In the genomic region with DNA sequence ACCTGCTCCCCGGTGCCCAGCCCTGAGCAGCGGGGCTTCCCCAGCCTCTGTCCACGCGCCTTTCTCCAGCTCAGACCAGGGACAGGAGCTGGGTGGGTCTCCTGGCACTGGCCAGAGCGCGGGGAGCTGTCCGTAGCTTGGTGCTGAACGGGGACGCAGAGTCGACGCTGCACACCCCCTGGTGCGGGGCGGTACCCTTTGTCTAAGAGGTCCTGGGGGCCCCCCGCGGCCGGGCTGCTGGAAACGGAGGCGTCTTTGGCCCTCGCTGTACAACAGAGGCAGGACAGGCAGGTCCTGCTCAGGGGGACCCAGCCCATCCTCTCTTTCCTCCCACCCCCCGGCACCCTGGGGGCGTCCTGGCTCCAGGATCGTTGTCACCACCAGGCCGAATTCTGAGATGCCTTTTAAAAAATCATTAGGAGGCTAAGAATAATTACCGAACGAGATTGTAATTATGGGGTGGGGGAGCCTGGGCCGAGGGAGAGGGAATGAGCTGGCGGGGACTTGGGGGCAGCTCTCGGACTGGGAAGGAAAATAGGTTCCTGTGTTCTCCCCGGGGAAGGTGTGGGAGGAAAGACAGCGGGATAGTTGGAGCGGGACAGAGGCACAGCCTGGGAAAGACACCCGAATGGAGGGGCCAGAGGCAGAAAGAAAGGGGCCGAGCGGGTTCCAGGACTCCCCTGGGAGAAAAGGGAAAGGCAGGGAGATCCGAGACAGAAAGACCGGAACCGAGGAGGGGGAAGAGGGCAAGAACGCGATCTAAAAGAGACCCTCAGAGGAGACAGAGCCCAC, we compare ENCODE assay signal across 9 cellular contexts. TPM values are rescaled to one million over a fixed set of nuclear protein-coding genes. Genes with fewer than 3 reads are reported as not detected.
DNase-seq lines count a peak whose midpoint lies in the region; ATAC-seq and TF ChIP-seq lines count a peak whose summit lies in the region.
"Had no signal": no experiment of that assay in that cellular context is flagged by ENCODE, and none has a peak within 500 bp of the region (broad histone marks: within the 10 kb centered on the region; RNA-seq: fewer than 3 reads in every experiment).

No MANE protein-coding gene starts in this region.

- H3K27ac ChIP-seq in RWPE2 (ENCODE audit: poor library complexity, severe bottlenecking) (no peak overlapping the region), neural cell (ENCODE audit: low read length) (no peak overlapping the region), WERI-Rb-1 (no peak overlapping the region)

- no peak overlapping the region for H2AFZ ChIP-seq in neural cell (ENCODE audit: low read depth, low read length)

- no peak for TF ChIP-seq POLR2A in erythroblast (IDR thresholded peaks at IDR 0.05; ENCODE audit: low read length)

- TF ChIP-seq CTCF in RWPE2 (IDR thresholded peaks at IDR 0.05; ENCODE audit: poor library complexity, severe bottlenecking) (no peak), neural cell (IDR thresholded peaks at IDR 0.05; ENCODE audit: poor library complexity, severe bottlenecking) (no peak), WERI-Rb-1 (IDR thresholded peaks at IDR 0.05; ENCODE audit: low read depth, low read length) (no peak)

- peaks cover 4% of the 10 kb centered on the region for H4K20me1 ChIP-seq in neural cell (ENCODE audit: insufficient read depth)

- DNase-seq in ELR (ENCODE audit: low read depth) (peak; percentile 54), RWPE2 (ENCODE audit: low spot score) (no peak), erythroblast (lab: John Stamatoyannopoulos, UW) (peak; percentile 50 to 59), WERI-Rb-1 (no peak)

- H3K9me3 ChIP-seq in RWPE2 (ENCODE audit: severe bottlenecking) (no peaks in the 10 kb centered on the region), neural cell (ENCODE audit: low read length) (peaks cover 10% of the 10 kb centered on the region), WERI-Rb-1 (ENCODE audit: severe bottlenecking) (peaks cover under 1% of the 10 kb centered on the region)

- H3K27me3 ChIP-seq in RWPE2 (ENCODE audit: insufficient read depth, poor library complexity, severe bottlenecking), result peaks cover 94% of the 10 kb centered on the region
- peaks cover 79% of the 10 kb centered on the region for H3K27me3 ChIP-seq in neural cell (ENCODE audit: insufficient read depth, low read depth, low read length)
- H3K27me3 ChIP-seq in WERI-Rb-1 (ENCODE audit: insufficient read depth, low read depth, severe bottlenecking), result peaks cover 52% of the 10 kb centered on the region

- H3K4me3 ChIP-seq in RWPE2 (ENCODE audit: severe bottlenecking), result no peak overlapping the region
- no peak overlapping the region for H3K4me3 ChIP-seq in neural cell (ENCODE audit: low read length)
- H3K4me3 ChIP-seq in WERI-Rb-1 (ENCODE audit: low read depth, low read length), result no peak overlapping the region

- H3F3A ChIP-seq in neural cell (ENCODE audit: insufficient read depth, low read length, poor library complexity, severe bottlenecking), result no peaks in the 10 kb centered on the region

- no peaks in the 10 kb centered on the region for H3K79me2 ChIP-seq in neural cell (replicated peaks; ENCODE audit: insufficient read depth, low read length)

- H3K4me1 ChIP-seq in RWPE2 (ENCODE audit: insufficient read depth, poor library complexity, severe bottlenecking), result no peaks in the 10 kb centered on the region

- no peak overlapping the region for H3K4me2 ChIP-seq in neural cell (ENCODE audit: low read length)

- H3K9me2 ChIP-seq in neural cell (ENCODE audit: insufficient read depth, low read length), result no peaks in the 10 kb centered on the region

- H3K9ac ChIP-seq in neural cell (ENCODE audit: low read length), result no peak overlapping the region

- TF ChIP-seq EP300 in neural cell (conservative IDR thresholded peaks at IDR 0.05; ENCODE audit: poor library complexity, severe bottlenecking), result no peak

- ATAC-seq in RWPE2 (ENCODE audit: low read depth) (peak; percentile 72), GM19395 (IDR thresholded peaks at IDR 0.05; ENCODE audit: unreplicated experiment) (no peak), GM19351 (IDR thresholded peaks at IDR 0.05; ENCODE audit: unreplicated experiment) (no peak), GM18909 (IDR thresholded peaks at IDR 0.05; ENCODE audit: poor library complexity, unreplicated experiment) (no peak)
- ATAC-seq: Panc1 had no signal

- H3K36me3 ChIP-seq in RWPE2 (ENCODE audit: low read depth) (no peaks in the 10 kb centered on the region), neural cell (ENCODE audit: insufficient read depth, low read length) (no peaks in the 10 kb centered on the region), WERI-Rb-1 (no peaks in the 10 kb centered on the region)

- no peak for TF ChIP-seq RAD21 in neural cell (conservative IDR thresholded peaks at IDR 0.05)

TF ChIP-seq in neural cell, 6 proteins besides CTCF, POLR2A, EP300 and RAD21:
- TF ChIP-seq MXI1 (conservative IDR thresholded peaks at IDR 0.05; ENCODE audit: poor library complexity, severe bottlenecking) (no peak), POLR2AphosphoS5 (IDR thresholded peaks at IDR 0.05) (peak; percentile 1)
- TF ChIP-seq, protein P1, sequence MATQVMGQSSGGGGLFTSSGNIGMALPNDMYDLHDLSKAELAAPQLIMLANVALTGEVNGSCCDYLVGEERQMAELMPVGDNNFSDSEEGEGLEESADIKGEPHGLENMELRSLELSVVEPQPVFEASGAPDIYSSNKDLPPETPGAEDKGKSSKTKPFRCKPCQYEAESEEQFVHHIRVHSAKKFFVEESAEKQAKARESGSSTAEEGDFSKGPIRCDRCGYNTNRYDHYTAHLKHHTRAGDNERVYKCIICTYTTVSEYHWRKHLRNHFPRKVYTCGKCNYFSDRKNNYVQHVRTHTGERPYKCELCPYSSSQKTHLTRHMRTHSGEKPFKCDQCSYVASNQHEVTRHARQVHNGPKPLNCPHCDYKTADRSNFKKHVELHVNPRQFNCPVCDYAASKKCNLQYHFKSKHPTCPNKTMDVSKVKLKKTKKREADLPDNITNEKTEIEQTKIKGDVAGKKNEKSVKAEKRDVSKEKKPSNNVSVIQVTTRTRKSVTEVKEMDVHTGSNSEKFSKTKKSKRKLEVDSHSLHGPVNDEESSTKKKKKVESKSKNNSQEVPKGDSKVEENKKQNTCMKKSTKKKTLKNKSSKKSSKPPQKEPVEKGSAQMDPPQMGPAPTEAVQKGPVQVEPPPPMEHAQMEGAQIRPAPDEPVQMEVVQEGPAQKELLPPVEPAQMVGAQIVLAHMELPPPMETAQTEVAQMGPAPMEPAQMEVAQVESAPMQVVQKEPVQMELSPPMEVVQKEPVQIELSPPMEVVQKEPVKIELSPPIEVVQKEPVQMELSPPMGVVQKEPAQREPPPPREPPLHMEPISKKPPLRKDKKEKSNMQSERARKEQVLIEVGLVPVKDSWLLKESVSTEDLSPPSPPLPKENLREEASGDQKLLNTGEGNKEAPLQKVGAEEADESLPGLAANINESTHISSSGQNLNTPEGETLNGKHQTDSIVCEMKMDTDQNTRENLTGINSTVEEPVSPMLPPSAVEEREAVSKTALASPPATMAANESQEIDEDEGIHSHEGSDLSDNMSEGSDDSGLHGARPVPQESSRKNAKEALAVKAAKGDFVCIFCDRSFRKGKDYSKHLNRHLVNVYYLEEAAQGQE (IDR thresholded peaks at IDR 0.05; ENCODE audit: borderline replicate concordance), result peak; percentile 59

RNA-seq across cellular contexts. Expression of a gene that starts 4.1 kb away (rescaled TPM):
- 0.81 and 0.94 TPM in 2 replicates for polyA plus RNA-seq in neural cell
- polyA minus RNA-seq in neural cell, result 1.5 and 2.1 TPM in 2 replicates

RNA-seq across cellular contexts. Expression of a gene that starts 18.7 kb away (rescaled TPM):
- not detected in 2 replicates for polyA plus RNA-seq in neural cell
- polyA minus RNA-seq in neural cell, result not detected in 2 replicates

Comparison
In these comparisons a context has a peak if more than half of its experiments do, and no peak if none do; other contexts are left out.
1. DNase-seq: peak in ELR (single experiment) and erythroblast (2 of 2); none in RWPE2 (single experiment) and WERI-Rb-1 (single experiment).